ENCODE assay signal across 8 cellular contexts in genomic region chr4:8427761-8428287, GRCh38. TPM values are rescaled to one million over a fixed set of nuclear protein-coding genes. Genes with fewer than 3 reads are reported as not detected.
DNase-seq lines count a peak whose midpoint lies in the region; ATAC-seq and TF ChIP-seq lines count a peak whose summit lies in the region.

No MANE protein-coding gene starts in this region.

- H2BK120ac ChIP-seq in mesendoderm (ENCODE audit: low read depth, low read length), result peak overlapping the region; percentile 10

- no peak overlapping the region for H4K5ac ChIP-seq in mesendoderm (ENCODE audit: low read length)

- no peak overlapping the region for H2BK5ac ChIP-seq in mesendoderm (ENCODE audit: low read length)

- H3K27me3 ChIP-seq in ectodermal cell (ENCODE audit: control insufficient read depth, insufficient read depth, low read length, poor library complexity, severe bottlenecking), result no peaks in the 10 kb centered on the region
- no peaks in the 10 kb centered on the region for H3K27me3 ChIP-seq in mesendoderm (ENCODE audit: insufficient read depth, low read length, poor library complexity)
- no peaks in the 10 kb centered on the region for H3K27me3 ChIP-seq in uterus

- no peak overlapping the region for H4K8ac ChIP-seq in mesendoderm (ENCODE audit: low read depth, low read length)

- DNase-seq in CD1c-positive myeloid dendritic cell (ENCODE audit: extremely low spot score) (peak; percentile 74), RPMI8226 (peak; percentile 63), mesendoderm (peak; percentile 58), uterus (no peak), midbrain (lab: John Stamatoyannopoulos, UW) (no peak)

- H3K36me3 ChIP-seq in ectodermal cell (ENCODE audit: control insufficient read depth, insufficient read depth, low read length) (no peaks in the 10 kb centered on the region), mesendoderm (ENCODE audit: control insufficient read depth, insufficient read depth, low read length) (no peaks in the 10 kb centered on the region), uterus (no peaks in the 10 kb centered on the region)

- peak overlapping the region; percentile 98 for H3K56ac ChIP-seq in mesendoderm (ENCODE audit: low read length)

- no peaks in the 10 kb centered on the region for H3K79me2 ChIP-seq in mesendoderm (ENCODE audit: control insufficient read depth, insufficient read depth, low read length)

- peak overlapping the region; percentile 93 for H3K9ac ChIP-seq in mesendoderm (ENCODE audit: low read length)

- no peak for TF ChIP-seq POLR2A in uterus (IDR thresholded peaks at IDR 0.05)

- no peaks in the 10 kb centered on the region for H3K9me3 ChIP-seq in ectodermal cell (ENCODE audit: control insufficient read depth, low read length)
- no peaks in the 10 kb centered on the region for H3K9me3 ChIP-seq in uterus

- H3K4me2 ChIP-seq in mesendoderm (ENCODE audit: low read length), result peak overlapping the region; percentile 51

- no peak overlapping the region for H3K23ac ChIP-seq in mesendoderm (ENCODE audit: low read length)

- ATAC-seq in GM18909 (IDR thresholded peaks at IDR 0.05; ENCODE audit: poor library complexity, unreplicated experiment) (peak; percentile 58), HG03135 (IDR thresholded peaks at IDR 0.05; ENCODE audit: unreplicated experiment) (peak; percentile 55)

- TF ChIP-seq CTCF in uterus (IDR thresholded peaks at IDR 0.05), result no peak

- no peak overlapping the region for H3K4ac ChIP-seq in mesendoderm (ENCODE audit: low read depth, low read length)

- peaks cover 6% of the 10 kb centered on the region for H3K4me1 ChIP-seq in ectodermal cell (ENCODE audit: control insufficient read depth, insufficient read depth, low read length)
- peaks cover 6% of the 10 kb centered on the region for H3K4me1 ChIP-seq in mesendoderm (ENCODE audit: control insufficient read depth, low read depth, low read length)
- peaks cover 0 to 9% of the 10 kb centered on the region in 2 donors for H3K4me1 ChIP-seq in uterus

- intact Hi-C loops in uterus (cut with DNase I; ENCODE audit: low total_unique reads), result no loop called here

- H3K27ac ChIP-seq in ectodermal cell (ENCODE audit: insufficient read depth, low read depth, low read length, poor library complexity, severe bottlenecking), result no peak overlapping the region
- no peak overlapping the region for H3K27ac ChIP-seq in mesendoderm (ENCODE audit: low read depth, low read length)
- peak overlapping the region; percentile 54 to 65 for H3K27ac ChIP-seq in uterus

- peak overlapping the region; percentile 72 for H3K4me3 ChIP-seq in ectodermal cell (ENCODE audit: insufficient read depth, low read depth, low read length)
- peak overlapping the region; percentile 85 for H3K4me3 ChIP-seq in mesendoderm (ENCODE audit: low read length)
- peak overlapping the region; percentile 60 to 76 for H3K4me3 ChIP-seq in uterus

- H2AK5ac ChIP-seq in mesendoderm (ENCODE audit: low read length), result no peak overlapping the region

- H3K18ac ChIP-seq in mesendoderm (ENCODE audit: low read length), result peak overlapping the region; percentile 80

- no peak overlapping the region for H2BK15ac ChIP-seq in mesendoderm (replicated peaks; ENCODE audit: low read depth)

- H3K79me1 ChIP-seq in mesendoderm (ENCODE audit: low read length), result no peaks in the 10 kb centered on the region

- 8% methylated on average over 21 of the region's 21 CpGs for WGBS in ectodermal cell, 2 experiments
- no CpG with 5 or more reads among the region's 21 CpGs for WGBS in mesendoderm (ENCODE audit: extremely low coverage, insufficient coverage, low lambda C conversion rate)

RNA-seq across cellular contexts. Expression of gene ACOX3, which starts 12.7 kb away (rescaled TPM):
- polyA plus RNA-seq in ectodermal cell (2013, experiment 1 of 4), result 12.0 TPM
- 16.7 TPM for polyA plus RNA-seq in ectodermal cell (2013, experiment 2 of 4)
- 9.3 TPM for polyA plus RNA-seq in ectodermal cell (2013, experiment 3 of 4)
- polyA plus RNA-seq in ectodermal cell (2013, experiment 4 of 4), result 10.9 TPM
- polyA plus RNA-seq in mesendoderm (2013, experiment 1 of 2), result 5.6 TPM
- polyA plus RNA-seq in mesendoderm (2013, experiment 2 of 2), result 5.5 TPM
- 10 to 100 TPM; 17.9 to 31.1 (median 22.5) TPM for total RNA-seq in uterus

RNA-seq across cellular contexts. Expression of gene TRMT44, which starts 12.8 kb away (rescaled TPM):
- polyA plus RNA-seq in ectodermal cell (2013, experiment 1 of 4), result 13.3 TPM
- 14.5 TPM for polyA plus RNA-seq in ectodermal cell (2013, experiment 2 of 4)
- polyA plus RNA-seq in ectodermal cell (2013, experiment 3 of 4), result 12.3 TPM
- polyA plus RNA-seq in ectodermal cell (2013, experiment 4 of 4), result 12.4 TPM
- 9.4 TPM for polyA plus RNA-seq in mesendoderm (2013, experiment 1 of 2)
- 8.5 TPM for polyA plus RNA-seq in mesendoderm (2013, experiment 2 of 2)
- total RNA-seq in uterus, result 10 to 100 TPM in 3 of 4 donors, 1 to 10 TPM in 1; 3.3 to 38.8 (median 32.3) TPM

Comparison
In these comparisons a context has a peak if more than half of its experiments do, and no peak if none do; other contexts are left out.
1. DNase-seq: peak in CD1c-positive myeloid dendritic cell (single experiment), RPMI8226 (single experiment) and mesendoderm (single experiment); none in uterus (0 of 2) and midbrain (single experiment).
2. H3K27ac ChIP-seq: peak in uterus (2 of 2); none in ectodermal cell (single experiment) and mesendoderm (single experiment).
3. Peak in every context shown above with its lines, with median percentiles within 50 percentile points of each other: H3K4me3 ChIP-seq.